In genomic region chr22:32487021-32487420, GRCh38 we compare ENCODE assay signal across 19 cellular contexts. TPM values are rescaled to one million over a fixed set of nuclear protein-coding genes. Genes with fewer than 3 reads are reported as not detected.
"Had no signal": no experiment of that assay in that cellular context is flagged by ENCODE, and none has a peak within 500 bp of the region (broad histone marks: within the 10 kb centered on the region; RNA-seq: fewer than 3 reads in every experiment).

No MANE protein-coding gene starts in this region.

- H3K9me3 Mint-ChIP-seq: immature natural killer cell; nephron; stimulated activated memory B cell treated with anti-CD40 and anti-IgM and Interleukin-4, amounts not matched to agents 10 μg/mL and 1 μg/mL and 100 μg/mL, for 72 hours had no signal

- DNase-seq: activated CD4-positive, alpha-beta T cell treated with anti-CD3 and anti-CD28 coated beads for 48 hours; activated effector memory CD4-positive, alpha-beta T cell treated with anti-CD3 and anti-CD28 coated beads, Interleukin-2, amount 50 U/mL, for 16 hours; cortex of kidney; effector memory CD4-positive, alpha-beta T cell; erythroblast; glutamatergic neuron; immature natural killer cell; mammary epithelial cell; occipital lobe; spleen; stimulated activated CD4-positive, alpha-beta T cell treated with anti-CD3 and anti-CD28 coated beads, Interleukin-1b, Interleukin-23, amount 100 ng/mL, for 48 hours; T1000; upper lobe of right lung had no signal

- H3K4me1 Mint-ChIP-seq: nephron; stimulated activated memory B cell treated with anti-CD40 and anti-IgM and Interleukin-4, amounts not matched to agents 10 μg/mL and 1 μg/mL and 100 μg/mL, for 72 hours had no signal

- H3K27me3 Mint-ChIP-seq: stimulated activated memory B cell treated with anti-CD40 and anti-IgM and Interleukin-4, amounts not matched to agents 10 μg/mL and 1 μg/mL and 100 μg/mL, for 72 hours had no signal

- ATAC-seq: sciatic nerve; stimulated activated memory B cell treated with anti-CD40 and anti-IgM and Interleukin-4, amounts not matched to agents 10 μg/mL and 1 μg/mL and 100 μg/mL, for 72 hours; upper lobe of right lung had no signal

- H3K27ac Mint-ChIP-seq: nephron; stimulated activated memory B cell treated with anti-CD40 and anti-IgM and Interleukin-4, amounts not matched to agents 10 μg/mL and 1 μg/mL and 100 μg/mL, for 72 hours had no signal

- H3K4me3 Mint-ChIP-seq: immature natural killer cell; nephron; stimulated activated memory B cell treated with anti-CD40 and anti-IgM and Interleukin-4, amounts not matched to agents 10 μg/mL and 1 μg/mL and 100 μg/mL, for 72 hours had no signal

RNA-seq across cellular contexts. Expression of gene BPIFC, which starts 22.8 kb away (rescaled TPM):
- total RNA-seq: ascending aorta, mammary epithelial cell, occipital lobe, prostate gland, sciatic nerve, SJSA1, spleen, upper lobe of right lung had no signal
- polyA plus RNA-seq: immature natural killer cell, mammary epithelial cell, spleen had no signal
